17 cellular contexts compared by ENCODE assay signal in the genomic region with DNA sequence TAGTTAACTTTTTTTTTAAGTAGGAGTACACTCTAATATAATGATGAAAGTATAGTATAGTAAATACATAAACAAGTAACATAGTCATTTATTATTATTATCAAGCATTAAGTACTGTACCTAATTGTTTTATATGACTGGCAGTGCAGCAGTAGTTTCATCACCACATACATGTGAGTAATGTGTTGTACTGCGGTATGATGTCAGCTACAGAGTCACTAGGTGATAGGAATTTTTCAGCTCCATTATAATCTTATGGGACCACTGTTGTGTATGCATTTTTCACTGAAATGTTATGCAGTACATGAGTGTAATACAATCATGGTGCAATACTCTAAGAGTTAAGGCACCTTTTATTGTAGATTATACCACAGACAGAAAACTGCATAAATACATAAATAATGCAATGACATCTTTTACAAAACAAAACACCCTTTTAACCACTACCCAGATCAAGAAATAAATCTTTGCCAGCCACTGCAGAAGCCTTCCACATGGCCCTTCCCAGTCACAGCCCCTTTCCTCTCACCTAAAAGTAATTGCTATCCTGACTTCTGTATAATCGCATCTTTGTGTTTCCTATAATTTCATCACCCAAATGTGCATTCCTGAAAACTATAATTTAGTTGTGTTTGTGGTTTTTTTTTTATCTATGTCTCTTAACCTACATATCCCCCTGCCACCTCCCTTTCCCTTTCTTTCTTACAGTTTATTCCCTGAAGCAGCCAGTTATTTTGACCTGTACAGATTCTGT.
"Had no signal": no experiment of that assay in that cellular context is flagged by ENCODE, and none has a peak within 500 bp of the region (broad histone marks: within the 10 kb centered on the region; RNA-seq: fewer than 3 reads in every experiment).

No MANE protein-coding gene starts in this region.

- H3K27ac Mint-ChIP-seq: activated T-helper 17 cell treated with anti-CD3 and anti-CD28 coated beads, Interleukin-2, amount 50 U/mL, for 72 hours; stimulated activated effector memory CD8-positive, alpha-beta T cell treated with anti-CD3 and anti-CD28 coated beads, Interleukin-12 subunit alpha, Interleukin-12 subunit beta, amount 100 ng/mL, for 72 hours had no signal

- ATAC-seq: activated CD4-positive, CD25-positive, alpha-beta regulatory T cell treated with anti-CD3 and anti-CD28 coated beads, Interleukin-2, amount 50 U/mL, for 24 hours; activated T-helper 17 cell treated with anti-CD3 and anti-CD28 coated beads, Interleukin-2, amount 50 U/mL, for 72 hours; gastroesophageal sphincter; heart right ventricle; left lobe of liver; mucosa of descending colon; naive thymus-derived CD4-positive, alpha-beta T cell; pancreas; stimulated activated effector memory CD8-positive, alpha-beta T cell treated with anti-CD3 and anti-CD28 coated beads, Interleukin-12 subunit alpha, Interleukin-12 subunit beta, amount 100 ng/mL, for 72 hours had no signal

- H3K4me3 ChIP-seq: ascending aorta, breast epithelium, esophagus muscularis mucosa, gastroesophageal sphincter, heart right ventricle, mucosa of descending colon, pancreas, sigmoid colon, thoracic aorta had no signal

- H3K4me3 Mint-ChIP-seq: activated T-helper 17 cell treated with anti-CD3 and anti-CD28 coated beads, Interleukin-2, amount 50 U/mL, for 72 hours; naive thymus-derived CD4-positive, alpha-beta T cell; stimulated activated effector memory CD8-positive, alpha-beta T cell treated with anti-CD3 and anti-CD28 coated beads, Interleukin-12 subunit alpha, Interleukin-12 subunit beta, amount 100 ng/mL, for 72 hours had no signal

- H3K27me3 Mint-ChIP-seq: activated T-helper 17 cell treated with anti-CD3 and anti-CD28 coated beads, Interleukin-2, amount 50 U/mL, for 72 hours; naive thymus-derived CD4-positive, alpha-beta T cell had no signal

- DNase-seq: activated CD4-positive, alpha-beta T cell treated with anti-CD3 and anti-CD28 coated beads, Interleukin-2, amount 50 U/mL, for 1 hour; activated naive CD4-positive, alpha-beta T cell treated with Interleukin-2 at 50 U/mL for 16 hours; activated T-cell treated with anti-CD3 and anti-CD28 coated beads for 4 hours; heart right ventricle; mucosa of descending colon; naive thymus-derived CD4-positive, alpha-beta T cell; pancreas; sigmoid colon had no signal

- H3K36me3 ChIP-seq: ascending aorta, breast epithelium, esophagus muscularis mucosa, gastroesophageal sphincter, pancreas, sigmoid colon, thoracic aorta had no signal

- H3K27ac ChIP-seq: ascending aorta, breast epithelium, esophagus muscularis mucosa, gastroesophageal sphincter, heart right ventricle, pancreas, sigmoid colon, thoracic aorta had no signal

- H3K9me3 ChIP-seq: gastroesophageal sphincter, pancreas had no signal

- H3K9me3 Mint-ChIP-seq: stimulated activated effector memory CD8-positive, alpha-beta T cell treated with anti-CD3 and anti-CD28 coated beads, Interleukin-12 subunit alpha, Interleukin-12 subunit beta, amount 100 ng/mL, for 72 hours had no signal

- H3K4me1 ChIP-seq: ascending aorta, breast epithelium had no signal

- H3K27me3 ChIP-seq: ascending aorta, breast epithelium, esophagus muscularis mucosa, gastroesophageal sphincter, heart right ventricle, pancreas, sigmoid colon had no signal

- H3K36me3 Mint-ChIP-seq: stimulated activated effector memory CD8-positive, alpha-beta T cell treated with anti-CD3 and anti-CD28 coated beads, Interleukin-12 subunit alpha, Interleukin-12 subunit beta, amount 100 ng/mL, for 72 hours had no signal
